ENCODE assay signal across 8 cellular contexts in the genomic region with DNA sequence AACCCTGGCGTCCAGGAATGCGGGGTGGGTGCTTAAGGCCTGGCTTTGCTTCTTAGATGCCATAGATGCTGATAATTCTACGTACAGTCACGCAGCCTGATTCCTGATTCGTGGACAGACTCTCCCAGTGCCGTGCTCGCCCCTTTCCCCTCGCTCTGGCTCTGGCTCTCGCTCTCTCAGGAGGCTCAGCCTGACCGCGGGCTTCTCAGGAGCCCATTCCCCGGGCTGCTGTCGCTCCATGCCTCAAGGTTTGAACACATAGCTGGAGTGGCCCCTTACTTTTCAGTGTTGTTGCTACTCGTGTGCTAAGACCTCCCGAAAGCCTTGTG. TPM values are rescaled to one million over a fixed set of nuclear protein-coding genes. Genes with fewer than 3 reads are reported as not detected.
DNase-seq lines count a peak whose midpoint lies in the region; ATAC-seq, FAIRE-seq and TF ChIP-seq lines count a peak whose summit lies in the region.

No MANE protein-coding gene starts in this region.

- H2AFZ ChIP-seq in GM12878 (ENCODE audit: control insufficient read depth, low read depth, low read length): peak overlapping the region; percentile 45

- TF ChIP-seq POLR2A in GM12878 (IDR thresholded peaks at IDR 0.05; ENCODE audit: low read depth, low read length): no peak

- H3K36me3 ChIP-seq in HUES48 (ENCODE audit: control insufficient read depth, insufficient read depth, low read length) (no peaks in the 10 kb centered on the region), GM12878 (ENCODE audit: control insufficient read depth in 2 of 2, insufficient read depth in 2 of 2, low read length in 1 of 2) (no peaks in the 10 kb centered on the region)

- in situ Hi-C loops in GM12878 (cut with MboI): no loop called here

- no peak for TF ChIP-seq RAD21 in GM12878 (IDR thresholded peaks at IDR 0.05; ENCODE audit: insufficient read depth, low read depth, low read length)

- CTCF ChIA-PET in GM12878 (lab: Yijun Ruan, JAX): no interaction called here

- intact Hi-C loops in GM12878 (cut with micrococcal nuclease; ENCODE audit: unreplicated experiment): no loop called here

- peak overlapping the region; percentile 89 to 95 for H3K27ac Mint-ChIP-seq in stimulated activated naive CD8-positive, alpha-beta T cell treated with anti-CD3 and anti-CD28 coated beads, Interleukin-15, amount 100 ng/mL, for 72 hours

- peaks cover 34% of the 10 kb centered on the region for H3K9me3 ChIP-seq in HUES48 (ENCODE audit: control insufficient read depth, insufficient read depth, low read length)
- H3K9me3 ChIP-seq in GM12878 (replicated peaks; ENCODE audit: control insufficient read depth, insufficient read depth, low read length): no peaks in the 10 kb centered on the region

- no peaks in the 10 kb centered on the region for H3K79me2 ChIP-seq in GM12878 (ENCODE audit: control insufficient read depth, insufficient read depth, low read length)

- H4K20me1 ChIP-seq in GM12878 (ENCODE audit: control insufficient read depth, insufficient read depth): no peaks in the 10 kb centered on the region

- H3K27me3 ChIP-seq in HUES48 (ENCODE audit: control insufficient read depth, insufficient read depth, low read length) (no peaks in the 10 kb centered on the region), GM12878 (replicated peaks in 1 of 2; ENCODE audit: control insufficient read depth in 2 of 2, insufficient read depth in 2 of 2, low read length in 1 of 2) (no peaks in the 10 kb centered on the region)

- TF ChIP-seq CTCF in GM12878 (IDR thresholded peaks at IDR 0.05 in 2 of 3, conservative IDR thresholded peaks at IDR 0.05 in 1 of 3; ENCODE audit: control insufficient read depth in 2 of 3, extremely low read depth in 1 of 3, insufficient read depth in 1 of 3, low read depth in 3 of 3, low read length in 3 of 3): no peak

- H3K9ac ChIP-seq in HUES48 (ENCODE audit: low read depth, low read length) (peak overlapping the region; percentile 59; the same call in 1 of the 2 replicates), GM12878 (ENCODE audit: control insufficient read depth, insufficient read depth, low read length) (peak overlapping the region; percentile 34; the same call in 1 of the 2 replicates)

- H3K4me3 ChIP-seq in GM08714 (ENCODE audit: low read length): peak overlapping the region; percentile 67; the same call in 1 of the 2 replicates
- H3K4me3 ChIP-seq in HUES48 (ENCODE audit: low read depth, low read length): peak overlapping the region; percentile 77
- H3K4me3 ChIP-seq in GM12878: peak overlapping the region; percentile 38; the same call in 1 of the 2 replicates

- no peaks in the 10 kb centered on the region for H3K9me3 Mint-ChIP-seq in stimulated activated naive CD8-positive, alpha-beta T cell treated with anti-CD3 and anti-CD28 coated beads, Interleukin-15, amount 100 ng/mL, for 72 hours

- FAIRE-seq in GM12878 (lab: Jason Lieb, UNC): no peak

- no peak for DNase-seq in GM12878 (ENCODE audit: low read depth, low spot score)
- DNase-seq in inferior parietal cortex (ENCODE audit: extremely low spot score): peak; percentile 15
- no peak for DNase-seq in stimulated activated naive CD8-positive, alpha-beta T cell treated with anti-CD3 and anti-CD28 coated beads, Interleukin-15, amount 100 ng/mL, for 72 hours
- no peak for DNase-seq in 8988T
- no peak for DNase-seq in NCI-H2081 (lab: John Stamatoyannopoulos, UW)

- no TSS peak for BruUV-seq in GM12878 (replicated peaks; lab: Mats Ljungman, UMichigan)

- H3K4me3 Mint-ChIP-seq in stimulated activated naive CD8-positive, alpha-beta T cell treated with anti-CD3 and anti-CD28 coated beads, Interleukin-15, amount 100 ng/mL, for 72 hours: peak overlapping the region; percentile 95 to 96

- peak overlapping the region; percentile 54 for H3K4me2 ChIP-seq in GM12878 (ENCODE audit: control insufficient read depth, insufficient read depth)

- RAD21 ChIA-PET in GM12878 (lab: Charles Lee; ENCODE audit: unreplicated experiment): no interaction called here

- TF ChIP-seq EP300 in GM12878 (IDR thresholded peaks at IDR 0.05; ENCODE audit: borderline replicate concordance in 1 of 2, control insufficient read depth in 1 of 2, low read depth in 2 of 2, low read length in 2 of 2): no peak

- H3K4me1 Mint-ChIP-seq in stimulated activated naive CD8-positive, alpha-beta T cell treated with anti-CD3 and anti-CD28 coated beads, Interleukin-15, amount 100 ng/mL, for 72 hours: peaks cover 17% of the 10 kb centered on the region

- H3K4me1 ChIP-seq in HUES48 (ENCODE audit: control insufficient read depth, insufficient read depth, low read length) (no peaks in the 10 kb centered on the region), GM12878 (ENCODE audit: control insufficient read depth, insufficient read depth, low read length) (no peaks in the 10 kb centered on the region)

- H3K27ac ChIP-seq in HUES48 (ENCODE audit: low read depth, low read length) (peak overlapping the region; percentile 46), GM12878 (ENCODE audit: control insufficient read depth, insufficient read depth) (no peak overlapping the region)

- SMC1A ChIA-PET in GM12878 (lab: Charles Lee; ENCODE audit: uncharacterized antibody, unreplicated experiment): no interaction called here

- POLR2A ChIA-PET in GM12878 (lab: Charles Lee): no interaction called here

- 12% methylated on average over 15 of the region's 15 CpGs for WGBS in GM12878 (ENCODE audit: insufficient coverage, insufficient replicate concordance, low lambda C conversion rate, missing lambda C conversion rate)

- H3K27me3 Mint-ChIP-seq in stimulated activated naive CD8-positive, alpha-beta T cell treated with anti-CD3 and anti-CD28 coated beads, Interleukin-15, amount 100 ng/mL, for 72 hours: no peaks in the 10 kb centered on the region

- ATAC-seq in GM21515 (IDR thresholded peaks at IDR 0.05; ENCODE audit: unreplicated experiment) (peak; percentile 38), GM12878 (no peak)
- peak; percentile 45 for ATAC-seq in stimulated activated naive CD8-positive, alpha-beta T cell treated with anti-CD3 and anti-CD28 coated beads, Interleukin-15, amount 100 ng/mL, for 72 hours

TF ChIP-seq in GM12878, 131 proteins besides CTCF, POLR2A, EP300 and RAD21 (continues in another document):
- TF ChIP-seq RUNX3 (IDR thresholded peaks at IDR 0.05; ENCODE audit: low read length): no peak
- TF ChIP-seq YY1 (IDR thresholded peaks at IDR 0.05; ENCODE audit: low read depth, low read length): no peak
- no peak for TF ChIP-seq HSF1 (IDR thresholded peaks at IDR 0.05; ENCODE audit: low read depth, low read length)
- no peak for TF ChIP-seq RAD51 (IDR thresholded peaks at IDR 0.05)
- TF ChIP-seq HDGF (IDR thresholded peaks at IDR 0.05): no peak

RNA-seq across cellular contexts. Expression of gene ZC3H12B, which starts 0.8 kb away (rescaled TPM):
- 0.04 TPM in 1 of 2 replicates, not detected in the other for total RNA-seq in GM12878 (2013; cell fraction: nucleolus; rRNA removed)
- total RNA-seq in GM12878 (2014; rRNA removed) (not detected in 2 replicates), GM12878 (2014; rRNA removed; fragmentation: Illumina TruSeq; extraction: Trizol) (not detected in 2 replicates), GM12878 (2021) (not detected in 2 replicates)
- polyA plus RNA-seq in GM12878 (2011; ENCODE audit: low read depth): 0.10 TPM
- polyA plus RNA-seq in GM12878 (2011; rRNA removed) (0.05 and 0.12 TPM in 2 replicates), GM12878 (2014; fragmentation: Illumina TruSeq; extraction: Trizol) (not detected in 2 replicates), GM12878 (2014; fragmentation: Nextera tagmentation; extraction: Ambion mirVana) (under 1 TPM; 0.07 to 0.13 TPM), GM12878 (2014; rRNA removed) (not detected in 2 replicates), GM12878 (2016; fragmentation: Nextera tagmentation; extraction: Ambion mirVana) (under 1 TPM; 0.20 to 0.23 TPM)
- 0.02 and 0.04 TPM in 2 replicates for polyA plus RNA-seq in GM12878 (2011; cell fraction: cytosol; rRNA removed)
- 0.03 and 0.13 TPM in 2 replicates for polyA plus RNA-seq in GM12878 (2011; cell fraction: nucleus; rRNA removed)
- 0.16 and 0.18 TPM in 2 replicates for polyA plus RNA-seq in GM12878 (2012)
- 0.05 and 0.22 TPM in 2 replicates for polyA minus RNA-seq in GM12878 (2011; rRNA and poly(A)+ RNA removed)
- not detected in 2 replicates for polyA minus RNA-seq in GM12878 (2011; cell fraction: cytosol; rRNA and poly(A)+ RNA removed)
- polyA minus RNA-seq in GM12878 (2011; cell fraction: nucleus; rRNA and poly(A)+ RNA removed): not detected in 2 replicates

RNA-seq across cellular contexts. Expression of gene ZC4H2, which starts 59.2 kb away (rescaled TPM):
- 0.27 and 0.32 TPM in 2 replicates for total RNA-seq in GM12878 (2013; cell fraction: nucleolus; rRNA removed)
- 0.71 and 0.85 TPM in 2 replicates for total RNA-seq in GM12878 (2014; rRNA removed)
- 0.72 and 0.83 TPM in 2 replicates for total RNA-seq in GM12878 (2014; rRNA removed; fragmentation: Illumina TruSeq; extraction: Trizol)
- 0.64 and 1.3 TPM in 2 replicates for total RNA-seq in GM12878 (2021)
- 4.7 TPM for polyA plus RNA-seq in GM12878 (2011; ENCODE audit: low read depth)
- polyA plus RNA-seq in GM12878 (2011; rRNA removed): 0.65 and 1.8 TPM in 2 replicates
- 0.64 and 0.67 TPM in 2 replicates for polyA plus RNA-seq in GM12878 (2011; cell fraction: cytosol; rRNA removed)
- polyA plus RNA-seq in GM12878 (2011; cell fraction: nucleus; rRNA removed): 1.2 and 1.7 TPM in 2 replicates
- polyA plus RNA-seq in GM12878 (2012): 5.7 TPM in 2 replicates
- 1.1 and 2.6 TPM in 2 replicates for polyA plus RNA-seq in GM12878 (2014; fragmentation: Illumina TruSeq; extraction: Trizol)
- under 1 TPM; 0.27 to 0.38 TPM for polyA plus RNA-seq in GM12878 (2014; fragmentation: Nextera tagmentation; extraction: Ambion mirVana)
- 1.1 and 1.8 TPM in 2 replicates for polyA plus RNA-seq in GM12878 (2014; rRNA removed)
- polyA plus RNA-seq in GM12878 (2016; fragmentation: Nextera tagmentation; extraction: Ambion mirVana): under 1 TPM; 0.46 to 0.68 TPM
- polyA minus RNA-seq in GM12878 (2011; rRNA and poly(A)+ RNA removed): 0.88 and 0.95 TPM in 2 replicates
- not detected in 2 replicates for polyA minus RNA-seq in GM12878 (2011; cell fraction: cytosol; rRNA and poly(A)+ RNA removed)
- 0.19 and 0.60 TPM in 2 replicates for polyA minus RNA-seq in GM12878 (2011; cell fraction: nucleus; rRNA and poly(A)+ RNA removed)
